Comparison of ENCODE assay signal across 2 cellular contexts in genomic region chr7:150382123-150382843, GRCh38.
A peak's percentile ranks its signal among the peaks of the same experiment; 100 is the strongest.
TF ChIP-seq lines count a peak whose summit lies in the region.

No MANE protein-coding gene starts in this region.

TF ChIP-seq in HepG2, 621 proteins besides CTCF, POLR2A, EP300 and RAD21:
- TF ChIP-seq SAP130 (CRISPR knock-in tag; IDR thresholded peaks at IDR 0.05; ENCODE audit: low read depth) (peak; percentile 24; the same call in 1 of the 2 replicates), ZNF280B (CRISPR knock-in tag; IDR thresholded peaks at IDR 0.05; ENCODE audit: borderline replicate concordance) (0 out of 2 replicates have a peak, but pooled peaks have one; percentile 15), ZBTB7B (CRISPR knock-in tag; IDR thresholded peaks at IDR 0.05) (no peak), PHF21A (CRISPR knock-in tag; IDR thresholded peaks at IDR 0.05) (peak; percentile 36; the same call in 1 of the 2 replicates), NCOA1 (CRISPR knock-in tag; IDR thresholded peaks at IDR 0.05) (0 out of 2 replicates have a peak, but pooled peaks have one; percentile 11), ZBTB38 (CRISPR knock-in tag; IDR thresholded peaks at IDR 0.05) (peak; percentile 21; the same call in 1 of the 2 replicates), ZMYM4 (CRISPR knock-in tag; IDR thresholded peaks at IDR 0.05) (peak; percentile 21; the same call in 1 of the 2 replicates), PRPF4 (IDR thresholded peaks at IDR 0.05; ENCODE audit: low read depth, low read length, poor library complexity, severe bottlenecking) (peak; percentile 53), SMYD3 (CRISPR knock-in tag; IDR thresholded peaks at IDR 0.05) (no peak), ZNF724P (CRISPR knock-in tag; IDR thresholded peaks at IDR 0.05; ENCODE audit: borderline replicate concordance) (no peak), AGO2 (optimal IDR thresholded peaks at IDR 0.05; ENCODE audit: low read depth, low read length) (peak; percentile 80), AGO1 (IDR thresholded peaks at IDR 0.05; ENCODE audit: low read depth, low read length, poor library complexity, severe bottlenecking) (peak; percentile 51), HNRNPL (IDR thresholded peaks at IDR 0.05; ENCODE audit: low read depth, low read length) (peak; percentile 72; the same call in 1 of the 2 replicates)

TF ChIP-seq in WTC11, 78 proteins besides CTCF, POLR2A, EP300 and RAD21:
- TF ChIP-seq PRRX2 (CRISPR knock-in tag; IDR thresholded peaks at IDR 0.05) (no peak), ATF1 (CRISPR knock-in tag; IDR thresholded peaks at IDR 0.05) (no peak), ZNF532 (CRISPR knock-in tag; IDR thresholded peaks at IDR 0.05; ENCODE audit: borderline replicate concordance) (no peak), ARID4B (CRISPR knock-in tag; IDR thresholded peaks at IDR 0.05; ENCODE audit: borderline replicate concordance) (peak; percentile 47; the same call in 1 of the 2 replicates)
